In genomic region chr5:106415541-106415940, GRCh38 we compare ENCODE assay signal across 18 cellular contexts.
DNase-seq lines count a peak whose midpoint lies in the region; ATAC-seq and TF ChIP-seq lines count a peak whose summit lies in the region.
"Had no signal": no experiment of that assay in that cellular context is flagged by ENCODE, and none has a peak within 500 bp of the region (broad histone marks: within the 10 kb centered on the region; RNA-seq: fewer than 3 reads in every experiment).

No MANE protein-coding gene starts in this region.

- no peaks in the 10 kb centered on the region for H4K20me1 ChIP-seq in Karpas-422 (ENCODE audit: insufficient read depth, low read depth, low read length)

- H3K4me3 ChIP-seq in fibroblast of the aortic adventitia (ENCODE audit: low read depth, low read length) (no peak overlapping the region), skeletal muscle cell (ENCODE audit: low read depth, low read length) (no peak overlapping the region), Karpas-422 (ENCODE audit: low read length) (no peak overlapping the region)
- H3K4me3 ChIP-seq: body of pancreas, sigmoid colon had no signal

- H3K27me3 ChIP-seq in Karpas-422 (ENCODE audit: low read length), result no peaks in the 10 kb centered on the region
- H3K27me3 ChIP-seq: body of pancreas, sigmoid colon had no signal

- intact Hi-C loops in left cardiac atrium (cut with DNase I), result no loop called here

- no peak overlapping the region for H2AFZ ChIP-seq in Karpas-422 (ENCODE audit: low read length)

- H3K4me3 Mint-ChIP-seq in activated T-cell treated with anti-CD3 and anti-CD28 coated beads, Interleukin-2, amount 50 U/mL, for 72 hours, result no peak overlapping the region
- H3K4me3 Mint-ChIP-seq: activated CD4-positive, alpha-beta T cell treated with anti-CD3 and anti-CD28 coated beads, Interleukin-2, amount 10 ng/mL, durations not matched to agents 7 days and 5 days; CD8-positive, alpha-beta T cell; stimulated activated naive CD8-positive, alpha-beta T cell treated with anti-CD3 and anti-CD28 coated beads, Interleukin-15, amount 100 ng/mL, for 72 hours; T-helper 2 cell treated with Interferon-gamma antibody and Interleukin-4, amounts not matched to agents 5 μg/mL and 100 μg/mL, for 36 hours had no signal

- H3K27me3 Mint-ChIP-seq in activated T-cell treated with anti-CD3 and anti-CD28 coated beads, Interleukin-2, amount 50 U/mL, for 72 hours (ENCODE audit: low read depth), result no peaks in the 10 kb centered on the region
- H3K27me3 Mint-ChIP-seq: activated CD4-positive, alpha-beta T cell treated with anti-CD3 and anti-CD28 coated beads, Interleukin-2, amount 10 ng/mL, durations not matched to agents 7 days and 5 days; stimulated activated naive CD8-positive, alpha-beta T cell treated with anti-CD3 and anti-CD28 coated beads, Interleukin-15, amount 100 ng/mL, for 72 hours had no signal

- H3K27ac Mint-ChIP-seq in activated T-cell treated with anti-CD3 and anti-CD28 coated beads, Interleukin-2, amount 50 U/mL, for 72 hours, result no peak overlapping the region
- H3K27ac Mint-ChIP-seq: activated CD4-positive, alpha-beta T cell treated with anti-CD3 and anti-CD28 coated beads, Interleukin-2, amount 10 ng/mL, durations not matched to agents 7 days and 5 days; CD8-positive, alpha-beta T cell; stimulated activated naive CD8-positive, alpha-beta T cell treated with anti-CD3 and anti-CD28 coated beads, Interleukin-15, amount 100 ng/mL, for 72 hours; T-helper 2 cell treated with Interferon-gamma antibody and Interleukin-4, amounts not matched to agents 5 μg/mL and 100 μg/mL, for 36 hours had no signal

- no peak overlapping the region for H3K27ac ChIP-seq in Karpas-422 (ENCODE audit: low read length)
- H3K27ac ChIP-seq: body of pancreas, sigmoid colon had no signal

- TF ChIP-seq CTCF in fibroblast of the aortic adventitia (IDR thresholded peaks at IDR 0.05; ENCODE audit: insufficient read depth, low read length), result no peak

- H3K79me2 ChIP-seq in Karpas-422 (ENCODE audit: low read length), result no peaks in the 10 kb centered on the region

- no peak overlapping the region for H3K4me2 ChIP-seq in Karpas-422 (ENCODE audit: low read depth, low read length, poor library complexity, severe bottlenecking)

- H3K9me2 ChIP-seq in Karpas-422 (replicated peaks; ENCODE audit: insufficient read depth, low read length), result no peaks in the 10 kb centered on the region

- ATAC-seq in SK-N-SH treated with all-trans-retinoic acid at 6 μM for 48 hours (peak; percentile 49), HG03196 (IDR thresholded peaks at IDR 0.05; ENCODE audit: unreplicated experiment) (no peak), left cardiac atrium (no peak)
- no peak for ATAC-seq in activated T-cell treated with anti-CD3 and anti-CD28 coated beads, Interleukin-2, amount 50 U/mL, for 72 hours (replicated peaks in 1 of 2)
- ATAC-seq: body of pancreas; CD8-positive, alpha-beta T cell; left ventricle myocardium superior; stimulated activated naive CD8-positive, alpha-beta T cell treated with anti-CD3 and anti-CD28 coated beads, Interleukin-15, amount 100 ng/mL, for 72 hours had no signal

- peaks cover 26% of the 10 kb centered on the region for H3K9me3 ChIP-seq in Karpas-422 (ENCODE audit: low read length)
- H3K9me3 ChIP-seq: body of pancreas, sigmoid colon had no signal

- H3K9me3 Mint-ChIP-seq in activated T-cell treated with anti-CD3 and anti-CD28 coated beads, Interleukin-2, amount 50 U/mL, for 72 hours, result peaks cover 6% of the 10 kb centered on the region in 2 donors
- H3K9me3 Mint-ChIP-seq: activated CD4-positive, alpha-beta T cell treated with anti-CD3 and anti-CD28 coated beads, Interleukin-2, amount 10 ng/mL, durations not matched to agents 7 days and 5 days had no signal

- no peaks in the 10 kb centered on the region for H3K4me1 ChIP-seq in Karpas-422 (ENCODE audit: low read length)
- H3K4me1 ChIP-seq: body of pancreas, sigmoid colon had no signal

- no peaks in the 10 kb centered on the region for H3K36me3 Mint-ChIP-seq in activated T-cell treated with anti-CD3 and anti-CD28 coated beads, Interleukin-2, amount 50 U/mL, for 72 hours (ENCODE audit: insufficient read depth in 2 of 2)
- H3K36me3 Mint-ChIP-seq: CD8-positive, alpha-beta T cell had no signal

- no peak overlapping the region for H3K9ac ChIP-seq in Karpas-422 (ENCODE audit: low read length)

- DNase-seq in GM04504 (ENCODE audit: low read depth), result peak; percentile 44
- DNase-seq in fibroblast of the aortic adventitia (ENCODE audit: low read depth), result peak; percentile 75
- DNase-seq in skeletal muscle cell (ENCODE audit: low read depth), result peak; percentile 85
- no peak for DNase-seq in activated T-cell treated with anti-CD3 and anti-CD28 coated beads, Interleukin-2, amount 50 U/mL, for 72 hours
- no peak for DNase-seq in Karpas-422
- no peak for DNase-seq in left cardiac atrium
- DNase-seq: activated CD4-positive, alpha-beta T cell treated with anti-CD3 and anti-CD28 coated beads, Interleukin-2, amount 10 ng/mL, durations not matched to agents 7 days and 5 days; body of pancreas; CD8-positive, alpha-beta T cell; effector memory CD4-positive, alpha-beta T cell; GDM1; left ventricle myocardium superior; MV-4-11; sigmoid colon; stimulated activated naive CD8-positive, alpha-beta T cell treated with anti-CD3 and anti-CD28 coated beads, Interleukin-15, amount 100 ng/mL, for 72 hours had no signal

- H3K4me1 Mint-ChIP-seq in activated T-cell treated with anti-CD3 and anti-CD28 coated beads, Interleukin-2, amount 50 U/mL, for 72 hours (ENCODE audit: low read depth), result no peaks in the 10 kb centered on the region
- H3K4me1 Mint-ChIP-seq: activated CD4-positive, alpha-beta T cell treated with anti-CD3 and anti-CD28 coated beads, Interleukin-2, amount 10 ng/mL, durations not matched to agents 7 days and 5 days; stimulated activated naive CD8-positive, alpha-beta T cell treated with anti-CD3 and anti-CD28 coated beads, Interleukin-15, amount 100 ng/mL, for 72 hours had no signal

- no peaks in the 10 kb centered on the region for H3K36me3 ChIP-seq in Karpas-422 (ENCODE audit: insufficient read depth, low read length)
- H3K36me3 ChIP-seq: sigmoid colon had no signal

TF ChIP-seq in SK-N-SH treated with all-trans-retinoic acid at 6 μM for 48 hours, 23 proteins besides CTCF, POLR2A, EP300 and RAD21 (continues in another document):
- TF ChIP-seq PATZ1 (CRISPR knock-in tag; IDR thresholded peaks at IDR 0.05; ENCODE audit: borderline replicate concordance) (no peak), TOX (CRISPR knock-in tag; IDR thresholded peaks at IDR 0.05; ENCODE audit: borderline replicate concordance) (no peak), TSHZ2 (CRISPR knock-in tag; IDR thresholded peaks at IDR 0.05) (no peak), RARB (CRISPR knock-in tag; IDR thresholded peaks at IDR 0.05) (no peak), TCF4 (CRISPR knock-in tag; IDR thresholded peaks at IDR 0.05; ENCODE audit: borderline replicate concordance) (no peak), POU6F1 (CRISPR knock-in tag; IDR thresholded peaks at IDR 0.05; ENCODE audit: borderline replicate concordance, low read depth) (no peak), ISL1 (CRISPR knock-in tag; IDR thresholded peaks at IDR 0.05) (no peak)

Comparison
In these comparisons a context has a peak if more than half of its experiments do, and no peak if none do; other contexts are left out.
1. DNase-seq: peak in GM04504 (single experiment), fibroblast of the aortic adventitia (single experiment) and skeletal muscle cell (single experiment); none in activated T-cell treated with anti-CD3 and anti-CD28 coated beads, Interleukin-2, amount 50 U/mL, for 72 hours (0 of 2), Karpas-422 (single experiment) and left cardiac atrium (single experiment).